Comparison of ENCODE assay signal across 1 cellular context in genomic region chr1:28132110-28132897, GRCh38.
TF ChIP-seq lines count a peak whose summit lies in the region.

No MANE protein-coding gene starts in this region.

TF ChIP-seq in GM12878, 131 proteins besides CTCF, POLR2A, EP300 and RAD21:
- TF ChIP-seq NBN (IDR thresholded peaks at IDR 0.05) (0 out of 2 replicates have a peak, but pooled peaks have one; percentile 22), YY1 (IDR thresholded peaks at IDR 0.05; ENCODE audit: low read depth, low read length) (peak; percentile 36; the same call in 1 of the 2 replicates), MEF2B (IDR thresholded peaks at IDR 0.05; ENCODE audit: partially characterized antibody, poor library complexity, severe bottlenecking) (peak; percentile 96), IKZF2 (IDR thresholded peaks at IDR 0.05) (peak; percentile 43 to 65; a peak in 3 of 4 replicates), ZBTB40 (IDR thresholded peaks at IDR 0.05; ENCODE audit: borderline replicate concordance) (no peak), ZNF207 (IDR thresholded peaks at IDR 0.05; ENCODE audit: borderline replicate concordance) (no peak), NFIC (IDR thresholded peaks at IDR 0.05; ENCODE audit: low read depth, low read length) (peak; percentile 21; the same call in 1 of the 2 replicates), PKNOX1 (IDR thresholded peaks at IDR 0.05) (peak; percentile 42), EGR1 (IDR thresholded peaks at IDR 0.05; ENCODE audit: borderline replicate concordance in 1 of 2, low read depth in 2 of 2, low read length in 2 of 2) (no peak), ZNF384 (IDR thresholded peaks at IDR 0.05; ENCODE audit: borderline replicate concordance, low read depth, low read length) (peak; percentile 82; the same call in 1 of the 2 replicates), GATAD2B (conservative IDR thresholded peaks at IDR 0.05; ENCODE audit: low read depth) (peak; percentile 79; the same call in 1 of the 2 replicates), BHLHE40 (IDR thresholded peaks at IDR 0.05; ENCODE audit: borderline replicate concordance in 1 of 2, low read depth in 2 of 2, low read length in 1 of 2) (peak in 1 of 2 experiments; percentile 22; a peak in 1 of 4 replicates), RELB (IDR thresholded peaks at IDR 0.05; ENCODE audit: low read depth) (peak; percentile 31; the same call in 1 of the 2 replicates), ZNF592 (IDR thresholded peaks at IDR 0.05) (no peak), IKZF1 (conservative IDR thresholded peaks at IDR 0.05) (peak; percentile 61), BCL3 (IDR thresholded peaks at IDR 0.05; ENCODE audit: borderline replicate concordance, insufficient read depth, low read depth, low read length, poor library complexity, severe bottlenecking) (peak; percentile 65), NR2F1 (conservative IDR thresholded peaks at IDR 0.05) (peak; percentile 82), MTA2 (IDR thresholded peaks at IDR 0.05; ENCODE audit: low read depth) (peak; percentile 59; the same call in 1 of the 2 replicates), ATF2 (IDR thresholded peaks at IDR 0.05; ENCODE audit: low read length) (0 out of 2 replicates have a peak, but pooled peaks have one; percentile 35), RB1 (IDR thresholded peaks at IDR 0.05; ENCODE audit: borderline replicate concordance) (0 out of 2 replicates have a peak, but pooled peaks have one; percentile 59), ZNF687 (IDR thresholded peaks at IDR 0.05) (0 out of 2 replicates have a peak, but pooled peaks have one; percentile 25), SRF (IDR thresholded peaks at IDR 0.05; ENCODE audit: low read depth in 2 of 2, low read length in 2 of 2) (no peak), BCLAF1 (IDR thresholded peaks at IDR 0.05) (no peak)
TF ChIP-seq in GM12878: peak in this region for 17.
